In the genomic region with DNA sequence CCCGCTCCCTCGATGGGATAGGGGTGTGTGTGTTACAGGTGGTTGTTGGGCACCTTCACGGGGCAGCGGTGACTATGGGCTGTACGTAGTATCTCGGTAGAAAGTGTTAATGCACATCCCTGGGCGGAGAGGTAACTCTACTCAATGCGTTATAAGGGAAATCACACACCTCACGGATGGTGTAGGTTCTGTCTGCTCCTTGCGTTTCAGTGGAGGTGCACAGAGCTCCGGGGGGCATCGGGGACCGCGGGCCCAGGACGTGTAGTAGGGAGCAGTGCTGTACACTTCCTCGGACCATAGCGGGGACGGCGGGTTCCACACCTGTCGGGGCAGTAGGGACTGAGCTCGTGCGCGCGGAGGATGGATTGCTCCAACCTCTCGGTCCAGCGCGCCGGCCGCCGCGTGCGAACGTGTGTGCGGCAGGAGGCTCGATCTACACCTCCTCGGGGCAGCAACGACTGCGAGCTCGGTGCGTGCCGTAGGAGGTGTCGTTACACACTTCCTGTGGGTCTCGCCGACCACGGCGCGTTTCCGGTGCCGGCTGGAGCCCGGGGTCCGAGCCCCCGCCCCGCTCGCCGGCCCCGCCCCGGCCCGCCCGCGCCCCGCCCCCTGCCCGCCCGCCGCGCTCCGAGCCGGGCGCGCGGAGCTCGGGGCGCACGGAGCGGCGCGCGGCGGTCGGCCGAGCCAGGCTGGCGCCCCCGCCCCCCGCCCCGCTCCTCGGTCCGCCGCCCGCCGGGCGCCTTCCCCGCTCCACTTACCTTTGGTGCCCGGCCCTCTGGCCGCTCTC, we compare ENCODE assay signal across 1 cellular context.
TF ChIP-seq lines count a peak whose summit lies in the region.

A gene with protein sequence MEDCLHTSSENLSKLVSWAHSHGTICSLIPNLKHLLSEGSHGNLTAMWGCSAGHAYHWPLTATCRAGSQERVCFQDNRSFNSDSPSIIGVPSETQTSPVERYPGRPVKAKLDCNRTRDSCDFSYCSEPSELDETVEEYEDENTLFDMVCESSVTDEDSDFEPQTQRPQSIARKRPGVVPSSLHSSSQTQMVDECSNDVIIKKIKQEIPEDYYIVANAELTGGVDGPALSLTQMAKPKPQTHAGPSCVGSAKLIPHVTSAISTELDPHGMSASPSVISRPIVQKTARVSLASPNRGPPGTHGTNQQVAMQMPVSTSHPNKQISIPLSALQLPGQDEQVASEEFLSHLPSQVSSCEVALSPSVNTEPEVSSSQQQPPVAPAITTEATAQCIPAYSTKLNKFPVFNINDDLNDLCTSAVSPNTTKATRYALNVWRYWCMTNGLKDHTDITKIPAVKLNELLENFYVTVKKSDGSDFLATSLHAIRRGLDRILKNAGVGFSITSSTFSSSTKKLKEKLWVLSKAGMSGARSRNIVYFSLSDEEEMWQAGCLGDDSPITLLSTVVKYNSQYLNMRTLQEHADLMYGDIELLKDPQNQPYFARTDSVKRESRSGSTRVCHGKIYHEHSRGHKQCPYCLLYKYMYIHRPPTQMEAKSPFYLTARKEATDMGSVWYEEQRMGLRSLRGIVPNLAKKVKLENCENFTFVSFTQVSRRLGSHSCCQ (plus strand): TSS at position 607 of the 787 bp plus-strand sequence. CDS start 87,254 bp downstream, outside the sequence.

TF ChIP-seq in HepG2, 621 proteins besides CTCF, POLR2A, EP300 and RAD21 (continued from another document and continues in another):
- TF ChIP-seq, protein P1, sequence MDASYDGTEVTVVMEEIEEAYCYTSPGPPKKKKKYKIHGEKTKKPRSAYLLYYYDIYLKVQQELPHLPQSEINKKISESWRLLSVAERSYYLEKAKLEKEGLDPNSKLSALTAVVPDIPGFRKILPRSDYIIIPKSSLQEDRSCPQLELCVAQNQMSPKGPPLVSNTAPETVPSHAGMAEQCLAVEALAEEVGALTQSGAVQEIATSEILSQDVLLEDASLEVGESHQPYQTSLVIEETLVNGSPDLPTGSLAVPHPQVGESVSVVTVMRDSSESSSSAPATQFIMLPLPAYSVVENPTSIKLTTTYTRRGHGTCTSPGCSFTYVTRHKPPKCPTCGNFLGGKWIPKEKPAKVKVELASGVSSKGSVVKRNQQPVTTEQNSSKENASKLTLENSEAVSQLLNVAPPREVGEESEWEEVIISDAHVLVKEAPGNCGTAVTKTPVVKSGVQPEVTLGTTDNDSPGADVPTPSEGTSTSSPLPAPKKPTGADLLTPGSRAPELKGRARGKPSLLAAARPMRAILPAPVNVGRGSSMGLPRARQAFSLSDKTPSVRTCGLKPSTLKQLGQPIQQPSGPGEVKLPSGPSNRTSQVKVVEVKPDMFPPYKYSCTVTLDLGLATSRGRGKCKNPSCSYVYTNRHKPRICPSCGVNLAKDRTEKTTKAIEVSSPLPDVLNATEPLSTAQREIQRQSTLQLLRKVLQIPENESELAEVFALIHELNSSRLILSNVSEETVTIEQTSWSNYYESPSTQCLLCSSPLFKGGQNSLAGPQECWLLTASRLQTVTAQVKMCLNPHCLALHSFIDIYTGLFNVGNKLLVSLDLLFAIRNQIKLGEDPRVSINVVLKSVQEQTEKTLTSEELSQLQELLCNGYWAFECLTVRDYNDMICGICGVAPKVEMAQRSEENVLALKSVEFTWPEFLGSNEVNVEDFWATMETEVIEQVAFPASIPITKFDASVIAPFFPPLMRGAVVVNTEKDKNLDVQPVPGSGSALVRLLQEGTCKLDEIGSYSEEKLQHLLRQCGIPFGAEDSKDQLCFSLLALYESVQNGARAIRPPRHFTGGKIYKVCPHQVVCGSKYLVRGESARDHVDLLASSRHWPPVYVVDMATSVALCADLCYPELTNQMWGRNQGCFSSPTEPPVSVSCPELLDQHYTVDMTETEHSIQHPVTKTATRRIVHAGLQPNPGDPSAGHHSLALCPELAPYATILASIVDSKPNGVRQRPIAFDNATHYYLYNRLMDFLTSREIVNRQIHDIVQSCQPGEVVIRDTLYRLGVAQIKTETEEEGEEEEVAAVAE (CRISPR knock-in tag; IDR thresholded peaks at IDR 0.05; ENCODE audit: borderline replicate concordance): 0 out of 2 replicates have a peak, but pooled peaks have one; percentile 39
- TF ChIP-seq SP140L (CRISPR knock-in tag; IDR thresholded peaks at IDR 0.05; ENCODE audit: borderline replicate concordance) (no peak), DR1 (CRISPR knock-in tag; IDR thresholded peaks at IDR 0.05) (no peak; the same call in 1 of the 2 replicates), AGO2 (optimal IDR thresholded peaks at IDR 0.05; ENCODE audit: low read depth, low read length) (peak; percentile 69), SALL2 (CRISPR knock-in tag; IDR thresholded peaks at IDR 0.05) (peak; percentile 80; the same call in 1 of the 2 replicates), ETV5 (CRISPR knock-in tag; IDR thresholded peaks at IDR 0.05; ENCODE audit: borderline replicate concordance) (peak; percentile 85), ASH2L (IDR thresholded peaks at IDR 0.05; ENCODE audit: insufficient read length, low read depth, low read length) (peak; percentile 83), PCBP2 (optimal IDR thresholded peaks at IDR 0.05; ENCODE audit: low read depth, low read length, poor library complexity, severe bottlenecking) (no peak), ZSCAN29 (CRISPR knock-in tag; conservative IDR thresholded peaks at IDR 0.05) (peak; percentile 92), SP2 (CRISPR knock-in tag; IDR thresholded peaks at IDR 0.05) (0 out of 2 replicates have a peak, but pooled peaks have one; percentile 55), HDAC6 (IDR thresholded peaks at IDR 0.05; ENCODE audit: low read depth, low read length) (no peak), KMT2A (CRISPR knock-in tag; IDR thresholded peaks at IDR 0.05) (peak; percentile 95), PRPF4 (IDR thresholded peaks at IDR 0.05; ENCODE audit: low read depth, low read length, poor library complexity, severe bottlenecking) (no peak), ZNF24 (IDR thresholded peaks at IDR 0.05) (no peak), HMG20B (CRISPR knock-in tag; conservative IDR thresholded peaks at IDR 0.05) (no peak), ZNF260 (CRISPR knock-in tag; IDR thresholded peaks at IDR 0.05; ENCODE audit: borderline replicate concordance, low read depth) (0 out of 2 replicates have a peak, but pooled peaks have one; percentile 67), ISX (CRISPR knock-in tag; conservative IDR thresholded peaks at IDR 0.05) (no peak), ZNF562 (CRISPR knock-in tag; IDR thresholded peaks at IDR 0.05; ENCODE audit: borderline replicate concordance) (no peak), SALL1 (CRISPR knock-in tag; IDR thresholded peaks at IDR 0.05) (peak; percentile 92), PHF21A (CRISPR knock-in tag; IDR thresholded peaks at IDR 0.05) (no peak), SMAD1 (CRISPR knock-in tag; IDR thresholded peaks at IDR 0.05; ENCODE audit: borderline replicate concordance, low read depth) (peak; percentile 81; the same call in 1 of the 2 replicates), ZNF33A (CRISPR knock-in tag; IDR thresholded peaks at IDR 0.05; ENCODE audit: borderline replicate concordance) (no peak), GABPA (IDR thresholded peaks at IDR 0.05; ENCODE audit: low read depth, low read length) (peak; percentile 87), GABPA (CRISPR knock-in tag; IDR thresholded peaks at IDR 0.05; ENCODE audit: low read depth) (peak; percentile 90), RFXANK (CRISPR knock-in tag; IDR thresholded peaks at IDR 0.05) (no peak), KAT8 (CRISPR knock-in tag; IDR thresholded peaks at IDR 0.05) (peak; percentile 81), SOX13 (IDR thresholded peaks at IDR 0.05) (no peak), SOX13 (CRISPR knock-in tag; conservative IDR thresholded peaks at IDR 0.05 in 1 of 2, IDR thresholded peaks at IDR 0.05 in 1 of 2) (peak in 1 of 2 experiments; percentile 37; a peak in 1 of 4 replicates), PLRG1 (conservative IDR thresholded peaks at IDR 0.05) (no peak), EHMT2 (IDR thresholded peaks at IDR 0.05; ENCODE audit: borderline replicate concordance, low read depth, low read length) (no peak), ZFP82 (CRISPR knock-in tag; IDR thresholded peaks at IDR 0.05; ENCODE audit: borderline replicate concordance) (no peak), STAT5B (CRISPR knock-in tag; IDR thresholded peaks at IDR 0.05) (0 out of 2 replicates have a peak, but pooled peaks have one; percentile 60), ZNF543 (CRISPR knock-in tag; IDR thresholded peaks at IDR 0.05) (peak; percentile 75), YY1 (IDR thresholded peaks at IDR 0.05; ENCODE audit: insufficient read depth, insufficient replicate concordance, low read depth, low read length) (peak; percentile 27), ZNF432 (CRISPR knock-in tag; IDR thresholded peaks at IDR 0.05; ENCODE audit: borderline replicate concordance) (no peak)
- TF ChIP-seq, protein P2, sequence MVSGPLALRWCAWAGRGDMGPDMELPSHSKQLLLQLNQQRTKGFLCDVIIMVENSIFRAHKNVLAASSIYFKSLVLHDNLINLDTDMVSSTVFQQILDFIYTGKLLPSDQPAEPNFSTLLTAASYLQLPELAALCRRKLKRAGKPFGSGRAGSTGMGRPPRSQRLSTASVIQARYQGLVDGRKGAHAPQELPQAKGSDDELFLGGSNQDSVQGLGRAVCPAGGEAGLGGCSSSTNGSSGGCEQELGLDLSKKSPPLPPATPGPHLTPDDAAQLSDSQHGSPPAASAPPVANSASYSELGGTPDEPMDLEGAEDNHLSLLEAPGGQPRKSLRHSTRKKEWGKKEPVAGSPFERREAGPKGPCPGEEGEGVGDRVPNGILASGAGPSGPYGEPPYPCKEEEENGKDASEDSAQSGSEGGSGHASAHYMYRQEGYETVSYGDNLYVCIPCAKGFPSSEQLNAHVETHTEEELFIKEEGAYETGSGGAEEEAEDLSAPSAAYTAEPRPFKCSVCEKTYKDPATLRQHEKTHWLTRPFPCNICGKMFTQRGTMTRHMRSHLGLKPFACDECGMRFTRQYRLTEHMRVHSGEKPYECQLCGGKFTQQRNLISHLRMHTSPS (CRISPR knock-in tag; IDR thresholded peaks at IDR 0.05; ENCODE audit: low read depth): 0 out of 2 replicates have a peak, but pooled peaks have one; percentile 29
- TF ChIP-seq, protein P3, sequence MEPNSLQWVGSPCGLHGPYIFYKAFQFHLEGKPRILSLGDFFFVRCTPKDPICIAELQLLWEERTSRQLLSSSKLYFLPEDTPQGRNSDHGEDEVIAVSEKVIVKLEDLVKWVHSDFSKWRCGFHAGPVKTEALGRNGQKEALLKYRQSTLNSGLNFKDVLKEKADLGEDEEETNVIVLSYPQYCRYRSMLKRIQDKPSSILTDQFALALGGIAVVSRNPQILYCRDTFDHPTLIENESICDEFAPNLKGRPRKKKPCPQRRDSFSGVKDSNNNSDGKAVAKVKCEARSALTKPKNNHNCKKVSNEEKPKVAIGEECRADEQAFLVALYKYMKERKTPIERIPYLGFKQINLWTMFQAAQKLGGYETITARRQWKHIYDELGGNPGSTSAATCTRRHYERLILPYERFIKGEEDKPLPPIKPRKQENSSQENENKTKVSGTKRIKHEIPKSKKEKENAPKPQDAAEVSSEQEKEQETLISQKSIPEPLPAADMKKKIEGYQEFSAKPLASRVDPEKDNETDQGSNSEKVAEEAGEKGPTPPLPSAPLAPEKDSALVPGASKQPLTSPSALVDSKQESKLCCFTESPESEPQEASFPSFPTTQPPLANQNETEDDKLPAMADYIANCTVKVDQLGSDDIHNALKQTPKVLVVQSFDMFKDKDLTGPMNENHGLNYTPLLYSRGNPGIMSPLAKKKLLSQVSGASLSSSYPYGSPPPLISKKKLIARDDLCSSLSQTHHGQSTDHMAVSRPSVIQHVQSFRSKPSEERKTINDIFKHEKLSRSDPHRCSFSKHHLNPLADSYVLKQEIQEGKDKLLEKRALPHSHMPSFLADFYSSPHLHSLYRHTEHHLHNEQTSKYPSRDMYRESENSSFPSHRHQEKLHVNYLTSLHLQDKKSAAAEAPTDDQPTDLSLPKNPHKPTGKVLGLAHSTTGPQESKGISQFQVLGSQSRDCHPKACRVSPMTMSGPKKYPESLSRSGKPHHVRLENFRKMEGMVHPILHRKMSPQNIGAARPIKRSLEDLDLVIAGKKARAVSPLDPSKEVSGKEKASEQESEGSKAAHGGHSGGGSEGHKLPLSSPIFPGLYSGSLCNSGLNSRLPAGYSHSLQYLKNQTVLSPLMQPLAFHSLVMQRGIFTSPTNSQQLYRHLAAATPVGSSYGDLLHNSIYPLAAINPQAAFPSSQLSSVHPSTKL (CRISPR knock-in tag; IDR thresholded peaks at IDR 0.05): peak; percentile 76
- TF ChIP-seq, protein P4, sequence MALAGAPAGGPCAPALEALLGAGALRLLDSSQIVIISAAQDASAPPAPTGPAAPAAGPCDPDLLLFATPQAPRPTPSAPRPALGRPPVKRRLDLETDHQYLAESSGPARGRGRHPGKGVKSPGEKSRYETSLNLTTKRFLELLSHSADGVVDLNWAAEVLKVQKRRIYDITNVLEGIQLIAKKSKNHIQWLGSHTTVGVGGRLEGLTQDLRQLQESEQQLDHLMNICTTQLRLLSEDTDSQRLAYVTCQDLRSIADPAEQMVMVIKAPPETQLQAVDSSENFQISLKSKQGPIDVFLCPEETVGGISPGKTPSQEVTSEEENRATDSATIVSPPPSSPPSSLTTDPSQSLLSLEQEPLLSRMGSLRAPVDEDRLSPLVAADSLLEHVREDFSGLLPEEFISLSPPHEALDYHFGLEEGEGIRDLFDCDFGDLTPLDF (CRISPR knock-in tag; IDR thresholded peaks at IDR 0.05): no peak
- TF ChIP-seq, protein P5, sequence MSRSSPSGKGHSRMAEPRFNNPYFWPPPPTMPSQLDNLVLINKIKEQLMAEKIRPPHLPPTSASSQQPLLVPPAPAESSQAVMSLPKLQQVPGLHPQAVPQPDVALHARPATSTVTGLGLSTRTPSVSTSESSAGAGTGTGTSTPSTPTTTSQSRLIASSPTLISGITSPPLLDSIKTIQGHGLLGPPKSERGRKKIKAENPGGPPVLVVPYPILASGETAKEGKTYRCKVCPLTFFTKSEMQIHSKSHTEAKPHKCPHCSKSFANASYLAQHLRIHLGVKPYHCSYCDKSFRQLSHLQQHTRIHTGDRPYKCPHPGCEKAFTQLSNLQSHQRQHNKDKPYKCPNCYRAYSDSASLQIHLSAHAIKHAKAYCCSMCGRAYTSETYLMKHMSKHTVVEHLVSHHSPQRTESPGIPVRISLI (CRISPR knock-in tag; IDR thresholded peaks at IDR 0.05; ENCODE audit: borderline replicate concordance): peak; percentile 61; the same call in 1 of the 2 replicates
- TF ChIP-seq, protein P6, sequence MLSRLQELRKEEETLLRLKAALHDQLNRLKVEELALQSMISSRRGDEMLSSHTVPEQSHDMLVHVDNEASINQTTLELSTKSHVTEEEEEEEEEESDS (CRISPR knock-in tag; IDR thresholded peaks at IDR 0.05; ENCODE audit: borderline replicate concordance): no peak
- TF ChIP-seq, protein P7, sequence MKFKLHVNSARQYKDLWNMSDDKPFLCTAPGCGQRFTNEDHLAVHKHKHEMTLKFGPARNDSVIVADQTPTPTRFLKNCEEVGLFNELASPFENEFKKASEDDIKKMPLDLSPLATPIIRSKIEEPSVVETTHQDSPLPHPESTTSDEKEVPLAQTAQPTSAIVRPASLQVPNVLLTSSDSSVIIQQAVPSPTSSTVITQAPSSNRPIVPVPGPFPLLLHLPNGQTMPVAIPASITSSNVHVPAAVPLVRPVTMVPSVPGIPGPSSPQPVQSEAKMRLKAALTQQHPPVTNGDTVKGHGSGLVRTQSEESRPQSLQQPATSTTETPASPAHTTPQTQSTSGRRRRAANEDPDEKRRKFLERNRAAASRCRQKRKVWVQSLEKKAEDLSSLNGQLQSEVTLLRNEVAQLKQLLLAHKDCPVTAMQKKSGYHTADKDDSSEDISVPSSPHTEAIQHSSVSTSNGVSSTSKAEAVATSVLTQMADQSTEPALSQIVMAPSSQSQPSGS (CRISPR knock-in tag; IDR thresholded peaks at IDR 0.05): 0 out of 2 replicates have a peak, but pooled peaks have one; percentile 51
- TF ChIP-seq, protein P8, sequence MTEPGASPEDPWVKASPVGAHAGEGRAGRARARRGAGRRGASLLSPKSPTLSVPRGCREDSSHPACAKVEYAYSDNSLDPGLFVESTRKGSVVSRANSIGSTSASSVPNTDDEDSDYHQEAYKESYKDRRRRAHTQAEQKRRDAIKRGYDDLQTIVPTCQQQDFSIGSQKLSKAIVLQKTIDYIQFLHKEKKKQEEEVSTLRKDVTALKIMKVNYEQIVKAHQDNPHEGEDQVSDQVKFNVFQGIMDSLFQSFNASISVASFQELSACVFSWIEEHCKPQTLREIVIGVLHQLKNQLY (CRISPR knock-in tag; IDR thresholded peaks at IDR 0.05): peak; percentile 55; the same call in 1 of the 2 replicates
